Comparison of ENCODE assay signal across 13 cellular contexts in genomic region chr17:41645371-41646063, GRCh38. TPM values are rescaled to one million over a fixed set of nuclear protein-coding genes. Genes with fewer than 3 reads are reported as not detected.
DNase-seq lines count a peak whose midpoint lies in the region; ATAC-seq, FAIRE-seq and TF ChIP-seq lines count a peak whose summit lies in the region.
"Had no signal": no experiment of that assay in that cellular context is flagged by ENCODE, and none has a peak within 500 bp of the region (broad histone marks: within the 10 kb centered on the region; RNA-seq: fewer than 3 reads in every experiment).

No MANE protein-coding gene starts in this region.

- H3K4me1 ChIP-seq in Panc1 (ENCODE audit: control insufficient read depth, insufficient read depth, low read length), result peaks cover 20% of the 10 kb centered on the region
- peaks cover 0 to 6% (median 2%) of the 10 kb centered on the region in 4 experiments; a peak in 4 of 7 replicates for H3K4me1 ChIP-seq in H1 (replicated peaks in 1 of 4; ENCODE audit: control insufficient read depth in 3 of 4, insufficient read depth in 4 of 4, low read length in 3 of 4)

- H3K4me3 Mint-ChIP-seq in osteocyte (ENCODE audit: unreplicated experiment) (no peak overlapping the region), glutamatergic neuron (ENCODE audit: unreplicated experiment) (no peak overlapping the region)
- H3K4me3 Mint-ChIP-seq: T-helper 1 cell treated with Interleukin-12 subunit alpha and Interleukin-12 subunit beta and Interleukin-4 antibody, amounts not matched to agents 30 μg/mL and 1 μg/mL, for 36 hours had no signal

- H4K8ac ChIP-seq in H1 (ENCODE audit: extremely low read depth, insufficient read depth, low read length), result no peak overlapping the region

- H3K27ac Mint-ChIP-seq in osteocyte (ENCODE audit: unreplicated experiment) (peak overlapping the region; percentile 90), glutamatergic neuron (ENCODE audit: unreplicated experiment) (no peak overlapping the region)
- H3K27ac Mint-ChIP-seq: T-helper 1 cell treated with Interleukin-12 subunit alpha and Interleukin-12 subunit beta and Interleukin-4 antibody, amounts not matched to agents 30 μg/mL and 1 μg/mL, for 36 hours had no signal

- H3K4me3 ChIP-seq in Panc1 (ENCODE audit: low read depth in 2 of 2, low read length in 2 of 2) (no peak overlapping the region), H1 (ENCODE audit: extremely low read depth in 1 of 4, insufficient read depth in 2 of 4, low read depth in 3 of 4, low read length in 4 of 4) (no peak overlapping the region), H7 (ENCODE audit: insufficient read depth, low read depth, low read length) (no peak overlapping the region)

- no peaks in the 10 kb centered on the region for H3K79me1 ChIP-seq in H1 (ENCODE audit: low read depth, low read length)

- TF ChIP-seq RAD21 in H1 (IDR thresholded peaks at IDR 0.05 in 1 of 2, conservative IDR thresholded peaks at IDR 0.05 in 1 of 2; ENCODE audit: low read depth in 2 of 2, low read length in 2 of 2), result no peak

- H4K5ac ChIP-seq in H1 (ENCODE audit: insufficient read length, low read depth, low read length), result no peak overlapping the region

- no peaks in the 10 kb centered on the region for H3K36me3 ChIP-seq in Panc1 (ENCODE audit: control insufficient read depth, insufficient read depth, low read length)
- H3K36me3 ChIP-seq in H1 (ENCODE audit: control insufficient read depth in 2 of 4, insufficient read depth in 4 of 4, low read length in 3 of 4), result no peaks in the 10 kb centered on the region
- no peaks in the 10 kb centered on the region for H3K36me3 ChIP-seq in H7 (replicated peaks; ENCODE audit: control insufficient read depth, insufficient read depth, low read length)

- no peaks in the 10 kb centered on the region for H3K36me3 Mint-ChIP-seq in osteocyte (ENCODE audit: unreplicated experiment)
- H3K36me3 Mint-ChIP-seq in glutamatergic neuron (ENCODE audit: unreplicated experiment), result no peaks in the 10 kb centered on the region

- DNase-seq in EL, result peak; percentile 65
- DNase-seq in Panc1 (ENCODE audit: low read depth, low spot score), result no peak
- no peak for DNase-seq in H1 (ENCODE audit: low read depth in 1 of 2, low spot score in 2 of 2)
- DNase-seq in osteocyte (ENCODE audit: extremely low spot score, unreplicated experiment), result no peak
- no peak for DNase-seq in glutamatergic neuron
- DNase-seq in H7, result no peak
- no peak for DNase-seq in NCI-H748 treated with DMSO at 0.1 percent for 48 hours (lab: John Stamatoyannopoulos, UW)
- DNase-seq: activated gamma-delta T cell treated with Interleukin-2 at 50 U/mL for 16 hours, NCI-H187 treated with DMSO at 0.1 percent for 48 hours had no signal

- H3K18ac ChIP-seq in H1 (ENCODE audit: extremely low read depth, low read length), result no peak overlapping the region

- H3K4me2 ChIP-seq in H1 (ENCODE audit: insufficient read depth in 1 of 2, low read depth in 2 of 2, low read length in 2 of 2), result no peak overlapping the region

- TF ChIP-seq POLR2A in H1 (IDR thresholded peaks at IDR 0.05; ENCODE audit: control extremely low read depth in 1 of 2, low read depth in 2 of 2, low read length in 2 of 2), result no peak

- H3K23ac ChIP-seq in H1 (ENCODE audit: insufficient read length), result no peak overlapping the region

- POLR2A ChIA-PET in Panc1 (lab: Charles Lee) (no interaction called here), H1 (lab: Charles Lee; ENCODE audit: partially characterized antibody) (interaction anchor here (1.2 to 1.7 kb wide), 2 partner anchors 94 to 118 kb away, joined by 3 to 5 read pairs; no protein-coding TSS in a partner anchor)

- H4K20me1 ChIP-seq in H1 (replicated peaks in 1 of 2; ENCODE audit: control insufficient read depth in 1 of 2, insufficient read depth in 2 of 2, low read length in 2 of 2), result peaks cover 0 to 5% of the 10 kb centered on the region in 2 experiments

- H3K79me2 ChIP-seq in H1 (ENCODE audit: control insufficient read depth in 1 of 2, insufficient read depth in 2 of 2, low read length in 2 of 2), result no peaks in the 10 kb centered on the region

- no peak overlapping the region for H2BK15ac ChIP-seq in H1 (ENCODE audit: low read length)

- H3K27me3 Mint-ChIP-seq in osteocyte (ENCODE audit: unreplicated experiment) (no peaks in the 10 kb centered on the region), glutamatergic neuron (ENCODE audit: unreplicated experiment) (no peaks in the 10 kb centered on the region)

- no peak overlapping the region; a peak in 1 of 7 replicates for H3K9ac ChIP-seq in H1 (replicated peaks in 1 of 4; ENCODE audit: extremely low read depth in 1 of 4, low read depth in 3 of 4, low read length in 3 of 4)

- H3K4me1 Mint-ChIP-seq in osteocyte (ENCODE audit: unreplicated experiment) (peaks cover 21% of the 10 kb centered on the region), glutamatergic neuron (ENCODE audit: low read depth, unreplicated experiment) (no peaks in the 10 kb centered on the region)

- no peak for TF ChIP-seq EP300 in H1 (IDR thresholded peaks at IDR 0.05; ENCODE audit: borderline replicate concordance in 1 of 2, low read depth in 2 of 2, low read length in 2 of 2)

- no peak for FAIRE-seq in H1 (lab: Jason Lieb, UNC)
- FAIRE-seq: frontal cortex, G401.6 had no signal

- no peak overlapping the region for H2BK120ac ChIP-seq in H1 (replicated peaks; ENCODE audit: low read depth, low read length)

- H2AFZ ChIP-seq in H1 (ENCODE audit: low read length), result no peak overlapping the region

- H3K23me2 ChIP-seq in H1 (ENCODE audit: low read depth, low read length), result peaks cover 13% of the 10 kb centered on the region; the same call in 1 of the 2 replicates

- no peak overlapping the region for H3K4ac ChIP-seq in H1 (replicated peaks; ENCODE audit: insufficient read length, low read depth, low read length)

- CTCF ChIA-PET in Panc1 (lab: Charles Lee), result interaction anchor here (0.6 to 1.6 kb wide), 4 partner anchors 17 to 96 kb away, joined by 4 to 13 read pairs (median 7); no protein-coding TSS in a partner anchor
- CTCF ChIA-PET in H1 (lab: Charles Lee; ENCODE audit: partially characterized antibody), result interaction anchor here (0.7 to 20.4 kb wide), 15 partner anchors 8 to 789 kb away, joined by 3 to 492 read pairs (median 4); partner anchors contain the start of gene KRT17

- WGBS in H1 (ENCODE audit: extremely low coverage in 1 of 2, insufficient coverage in 1 of 2, insufficient read length in 1 of 2, insufficient replicate concordance in 2 of 2, low coverage in 1 of 2, low lambda C conversion rate in 2 of 2, missing lambda C conversion rate in 1 of 2), 2 experiments, result 79% methylated on average over 5 of the region's 5 CpGs; no CpG with 5 or more reads in 1 of the 2 experiments

- TF ChIP-seq CTCF in Panc1 (IDR thresholded peaks at IDR 0.05), result no peak
- TF ChIP-seq CTCF in H1 (IDR thresholded peaks at IDR 0.05; ENCODE audit: control extremely low read depth in 1 of 3, insufficient read depth in 1 of 3, low read depth in 1 of 3, low read length in 3 of 3), result no peak
- TF ChIP-seq CTCF in osteocyte (IDR thresholded peaks at IDR 0.05), result no peak
- no peak for TF ChIP-seq CTCF in glutamatergic neuron (IDR thresholded peaks at IDR 0.05; ENCODE audit: partially characterized antibody, unreplicated experiment)

- H2BK20ac ChIP-seq in H1 (ENCODE audit: low read length), result no peak overlapping the region

- H4K91ac ChIP-seq in H1 (replicated peaks; ENCODE audit: insufficient read length, low read length), result no peak overlapping the region

- H3K14ac ChIP-seq in H1 (ENCODE audit: insufficient read length), result no peak overlapping the region

- no peak overlapping the region for H3K56ac ChIP-seq in H1 (replicated peaks; ENCODE audit: insufficient read length, low read depth, low read length)

- no peaks in the 10 kb centered on the region for H3K9me3 ChIP-seq in Panc1 (ENCODE audit: control insufficient read depth, insufficient read depth, low read depth, low read length)
- H3K9me3 ChIP-seq in H1 (ENCODE audit: insufficient read depth in 2 of 2, low read depth in 1 of 2, low read length in 1 of 2), result no peaks in the 10 kb centered on the region

- intact Hi-C loops in Panc1 (cut with micrococcal nuclease; ENCODE audit: unreplicated experiment), result loop anchor here (5.0 kb wide), 1 partner anchor 53 kb away; no protein-coding TSS in a partner anchor

- H2AK5ac ChIP-seq in H1 (ENCODE audit: low read depth, low read length), result no peak overlapping the region

- no peak overlapping the region for H2BK12ac ChIP-seq in H1 (ENCODE audit: low read depth, low read length)

- H3K27ac ChIP-seq in Panc1 (ENCODE audit: low read length) (peak overlapping the region; percentile 72), H1 (ENCODE audit: low read depth, low read length) (no peak overlapping the region)

- H3K9me3 Mint-ChIP-seq in osteocyte (ENCODE audit: unreplicated experiment) (no peaks in the 10 kb centered on the region), glutamatergic neuron (ENCODE audit: unreplicated experiment) (no peaks in the 10 kb centered on the region)
- H3K9me3 Mint-ChIP-seq: T-helper 1 cell treated with Interleukin-12 subunit alpha and Interleukin-12 subunit beta and Interleukin-4 antibody, amounts not matched to agents 30 μg/mL and 1 μg/mL, for 36 hours had no signal

- H3K27me3 ChIP-seq in Panc1 (ENCODE audit: control insufficient read depth, insufficient read depth, low read length) (no peaks in the 10 kb centered on the region), H1 (replicated peaks in 1 of 4; ENCODE audit: control insufficient read depth in 3 of 4, extremely low read depth in 1 of 4, insufficient read depth in 3 of 4, low read length in 3 of 4) (no peaks in the 10 kb centered on the region; a peak in 2 of 7 replicates), H7 (ENCODE audit: control insufficient read depth, insufficient read depth, low read length) (peaks cover 3% of the 10 kb centered on the region; the same call in 1 of the 2 replicates)

- no peak for ATAC-seq in Panc1
- ATAC-seq in GM21381 (IDR thresholded peaks at IDR 0.05; ENCODE audit: unreplicated experiment), result no peak

- in situ Hi-C loops in Panc1 (cut with HindIII; ENCODE audit: low pct_unique_long_range_greater_than_20kb, low sequenced_read_pairs), result loop anchor here (25.0 kb wide), 1 partner anchor 108 kb away; the partner anchor contains the start of gene KRT19

- BruUV-seq in Panc1 (replicated peaks; lab: Mats Ljungman, UMichigan), result no TSS peak

- no peak overlapping the region for H2BK5ac ChIP-seq in H1 (ENCODE audit: low read depth, low read length)

RNA-seq across cellular contexts. Expression of gene KRT17, which starts 21.1 kb away (rescaled TPM):
- total RNA-seq in Panc1 (2021; ENCODE audit: unreplicated experiment), result 1.9 TPM
- 4.7 TPM for polyA plus RNA-seq in Panc1 (2012; ENCODE audit: insufficient read length)
- total RNA-seq in H1 (2021; fragmentation: NEBNext Ultra II Directional; extraction: Animal tissue kit (Norgen Biotek cat#: 25700)), result 0.36 and 0.50 TPM in 2 replicates
- 0.95 and 0.96 TPM in 2 replicates for polyA plus RNA-seq in H1 (2011; rRNA removed)
- 0.76 TPM for polyA plus RNA-seq in H1 (2011; cell fraction: cytosol; rRNA removed)
- 0.87 TPM for polyA plus RNA-seq in H1 (2011; cell fraction: nucleus; rRNA removed)
- 0.44 to 0.88 TPM (median 0.81 TPM) in 4 replicates for polyA plus RNA-seq in H1 (2012, experiment 1 of 2)
- 0.88 TPM for polyA plus RNA-seq in H1 (2012, experiment 2 of 2)
- polyA plus RNA-seq in H1 (2013, experiment 1 of 2), result 0.55 TPM
- 0.46 TPM for polyA plus RNA-seq in H1 (2013, experiment 2 of 2)
- 0.19 and 1.00 TPM in 2 replicates for polyA minus RNA-seq in H1 (2011; rRNA and poly(A)+ RNA removed)
- 22.5 TPM for polyA minus RNA-seq in H1 (2011; cell fraction: cytosol; rRNA and poly(A)+ RNA removed)
- 11.9 TPM for polyA minus RNA-seq in H1 (2011; cell fraction: nucleus; rRNA and poly(A)+ RNA removed)
- total RNA-seq in osteocyte, result 40.5 and 43.2 TPM in 2 replicates
- total RNA-seq in glutamatergic neuron (ENCODE audit: unreplicated experiment), result not detected
- total RNA-seq in H7 (2014; rRNA removed; shearing (Covaris generic)), result 0.07 TPM in 1 of 2 replicates, not detected in the other

RNA-seq across cellular contexts. Expression of gene KRT16, which starts 33.0 kb away (rescaled TPM):
- total RNA-seq in Panc1 (2021; ENCODE audit: unreplicated experiment) (1.6 TPM), osteocyte (1.3 and 1.4 TPM in 2 replicates), glutamatergic neuron (ENCODE audit: unreplicated experiment) (not detected)
- polyA plus RNA-seq in Panc1 (2012; ENCODE audit: insufficient read length), result 2.7 TPM
- not detected in 2 replicates for total RNA-seq in H1 (2021; fragmentation: NEBNext Ultra II Directional; extraction: Animal tissue kit (Norgen Biotek cat#: 25700))
- polyA plus RNA-seq in H1 (2011; rRNA removed), result not detected in 2 replicates
- not detected for polyA plus RNA-seq in H1 (2011; cell fraction: cytosol; rRNA removed)
- polyA plus RNA-seq in H1 (2011; cell fraction: nucleus; rRNA removed), result not detected
- not detected in 4 replicates for polyA plus RNA-seq in H1 (2012, experiment 1 of 2)
- not detected for polyA plus RNA-seq in H1 (2012, experiment 2 of 2)
- not detected for polyA plus RNA-seq in H1 (2013, experiment 1 of 2)
- not detected for polyA plus RNA-seq in H1 (2013, experiment 2 of 2)
- polyA minus RNA-seq in H1 (2011; rRNA and poly(A)+ RNA removed), result not detected in 2 replicates
- polyA minus RNA-seq in H1 (2011; cell fraction: cytosol; rRNA and poly(A)+ RNA removed), result not detected
- not detected for polyA minus RNA-seq in H1 (2011; cell fraction: nucleus; rRNA and poly(A)+ RNA removed)
- not detected in 2 replicates for total RNA-seq in H7 (2014; rRNA removed; shearing (Covaris generic))
- total RNA-seq: frontal cortex had no signal

RNA-seq across cellular contexts. Expression of gene EIF1, which starts 43.2 kb away (rescaled TPM):
- total RNA-seq in Panc1 (2021; ENCODE audit: unreplicated experiment), result 747 TPM
- polyA plus RNA-seq in Panc1 (2012; ENCODE audit: insufficient read length), result 685 TPM
- total RNA-seq in H1 (2021; fragmentation: NEBNext Ultra II Directional; extraction: Animal tissue kit (Norgen Biotek cat#: 25700)), result 528 and 539 TPM in 2 replicates
- polyA plus RNA-seq in H1 (2011; rRNA removed), result 89.3 and 175 TPM in 2 replicates
- polyA plus RNA-seq in H1 (2011; cell fraction: cytosol; rRNA removed), result 105 TPM
- polyA plus RNA-seq in H1 (2011; cell fraction: nucleus; rRNA removed), result 101 TPM
- polyA plus RNA-seq in H1 (2012, experiment 1 of 2), result 476 to 568 TPM (median 517 TPM) in 4 replicates
- 186 TPM for polyA plus RNA-seq in H1 (2012, experiment 2 of 2)
- polyA plus RNA-seq in H1 (2013, experiment 1 of 2), result 266 TPM
- polyA plus RNA-seq in H1 (2013, experiment 2 of 2), result 257 TPM
- polyA minus RNA-seq in H1 (2011; rRNA and poly(A)+ RNA removed), result 91.0 and 95.7 TPM in 2 replicates
- polyA minus RNA-seq in H1 (2011; cell fraction: cytosol; rRNA and poly(A)+ RNA removed), result 120 TPM
- polyA minus RNA-seq in H1 (2011; cell fraction: nucleus; rRNA and poly(A)+ RNA removed), result 121 TPM
- 1,019 and 1,057 TPM in 2 replicates for total RNA-seq in osteocyte
- total RNA-seq in glutamatergic neuron (ENCODE audit: unreplicated experiment), result 1,088 TPM
- 62.6 and 74.3 TPM in 2 replicates for total RNA-seq in H7 (2014; rRNA removed; shearing (Covaris generic))

RNA-seq across cellular contexts. Expression of gene KRT14, which starts 58.8 kb away (rescaled TPM):
- total RNA-seq in Panc1 (2021; ENCODE audit: unreplicated experiment) (not detected), osteocyte (not detected in 2 replicates), glutamatergic neuron (ENCODE audit: unreplicated experiment) (not detected)
- 0.78 TPM for polyA plus RNA-seq in Panc1 (2012; ENCODE audit: insufficient read length)
- total RNA-seq in H1 (2021; fragmentation: NEBNext Ultra II Directional; extraction: Animal tissue kit (Norgen Biotek cat#: 25700)), result not detected in 2 replicates
- 0.13 and 0.35 TPM in 2 replicates for polyA plus RNA-seq in H1 (2011; rRNA removed)
- polyA plus RNA-seq in H1 (2011; cell fraction: cytosol; rRNA removed), result not detected
- polyA plus RNA-seq in H1 (2011; cell fraction: nucleus; rRNA removed), result not detected
- not detected in 4 replicates for polyA plus RNA-seq in H1 (2012, experiment 1 of 2)
- not detected for polyA plus RNA-seq in H1 (2012, experiment 2 of 2)
- polyA plus RNA-seq in H1 (2013, experiment 1 of 2), result not detected
- polyA plus RNA-seq in H1 (2013, experiment 2 of 2), result not detected
- 0.16 and 0.61 TPM in 2 replicates for polyA minus RNA-seq in H1 (2011; rRNA and poly(A)+ RNA removed)
- not detected for polyA minus RNA-seq in H1 (2011; cell fraction: cytosol; rRNA and poly(A)+ RNA removed)
- polyA minus RNA-seq in H1 (2011; cell fraction: nucleus; rRNA and poly(A)+ RNA removed), result not detected
- total RNA-seq in H7 (2014; rRNA removed; shearing (Covaris generic)), result not detected in 2 replicates
- total RNA-seq: frontal cortex had no signal

Comparison
In these comparisons a context has a peak if more than half of its experiments do, and no peak if none do; other contexts are left out.
1. RNA of gene KRT17, which starts 21.1 kb away (total RNA-seq): 40.5 to 43.2 TPM in osteocyte; 1.9 TPM in Panc1 (single experiment), 0.36 to 0.50 TPM in H1, not detected in glutamatergic neuron (single experiment) and 0.07 TPM in H7; every median in the first group is over 10 times any median in the second.